ENCODE assay signal across 22 cellular contexts in genomic region chr10:101235766-101236165, GRCh38. TPM values are rescaled to one million over a fixed set of nuclear protein-coding genes. Genes with fewer than 3 reads are reported as not detected.
"Had no signal": no experiment of that assay in that cellular context is flagged by ENCODE, and none has a peak within 500 bp of the region (broad histone marks: within the 10 kb centered on the region; RNA-seq: fewer than 3 reads in every experiment).

No MANE protein-coding gene starts in this region.

- H3K9ac ChIP-seq: parathyroid adenoma had no signal

- H3K4me3 Mint-ChIP-seq: activated CD4-positive, alpha-beta T cell treated with anti-CD3 and anti-CD28 coated beads, Interleukin-2, amount 10 ng/mL, durations not matched to agents 24 days and 14 days; activated T-helper 1 cell treated with anti-CD3 and anti-CD28 coated beads, Interleukin-12 subunit alpha, Interleukin-12 subunit beta, Interleukin-2, Interleukin-4 antibody, amounts not matched to agents 30 ng/mL and 10 ng/mL and 1 ng/mL, durations not matched to agents 14 hours and 24 hours and 36 hours; dendritic cell treated with granulocyte-macrophage colony-stimulating factor and Interleukin-4, amounts not matched to agents 40 ng/mL and 50 ng/mL, for 4 days; effector memory CD8-positive, alpha-beta T cell; T-helper 2 cell treated with Interferon-gamma antibody and Interleukin-4, amounts not matched to agents 5 μg/mL and 100 μg/mL, for 36 hours had no signal

- H3K79me2 ChIP-seq: parathyroid adenoma had no signal

- H3K27ac ChIP-seq: epithelial cell of prostate, heart right ventricle, left lung, parathyroid adenoma, sigmoid colon, tibial artery had no signal

- H3K36me3 ChIP-seq: heart right ventricle, left lung, sigmoid colon, tibial artery had no signal

- H3K9me3 Mint-ChIP-seq: activated CD4-positive, alpha-beta T cell treated with anti-CD3 and anti-CD28 coated beads, Interleukin-2, amount 10 ng/mL, durations not matched to agents 24 days and 14 days; activated T-helper 1 cell treated with anti-CD3 and anti-CD28 coated beads, Interleukin-12 subunit alpha, Interleukin-12 subunit beta, Interleukin-2, Interleukin-4 antibody, amounts not matched to agents 30 ng/mL and 10 ng/mL and 1 ng/mL, durations not matched to agents 14 hours and 24 hours and 36 hours; dendritic cell treated with granulocyte-macrophage colony-stimulating factor and Interleukin-4, amounts not matched to agents 40 ng/mL and 50 ng/mL, for 4 days; effector memory CD8-positive, alpha-beta T cell; T-helper 2 cell treated with Interferon-gamma antibody and Interleukin-4, amounts not matched to agents 5 μg/mL and 100 μg/mL, for 36 hours had no signal

- DNase-seq: activated CD4-positive, alpha-beta T cell treated with anti-CD3 and anti-CD28 coated beads, Interleukin-2, amount 10 ng/mL, durations not matched to agents 24 days and 14 days; activated CD4-positive, CD25-positive, alpha-beta regulatory T cell; activated CD8-positive, alpha-beta memory T cell treated with anti-CD3 and anti-CD28 coated beads for 24 hours; effector memory CD8-positive, alpha-beta T cell; heart right ventricle; left lung; mammary epithelial cell; naive B cell; sigmoid colon; stimulated activated CD4-positive, alpha-beta T cell treated with anti-CD3 and anti-CD28 coated beads, Interleukin-1b, Interleukin-23, amount 100 ng/mL, for 48 hours; SW 1271; tibial artery had no signal

- H3K4me3 ChIP-seq: heart right ventricle, left lung, sigmoid colon, tibial artery had no signal

- H3K4me1 ChIP-seq: parathyroid adenoma had no signal

- H3K9me3 ChIP-seq: heart right ventricle, left lung, sigmoid colon had no signal

- ATAC-seq: effector memory CD8-positive, alpha-beta T cell; heart right ventricle; left lung had no signal

- H3K27ac Mint-ChIP-seq: activated CD4-positive, alpha-beta T cell treated with anti-CD3 and anti-CD28 coated beads, Interleukin-2, amount 10 ng/mL, durations not matched to agents 24 days and 14 days; activated T-helper 1 cell treated with anti-CD3 and anti-CD28 coated beads, Interleukin-12 subunit alpha, Interleukin-12 subunit beta, Interleukin-2, Interleukin-4 antibody, amounts not matched to agents 30 ng/mL and 10 ng/mL and 1 ng/mL, durations not matched to agents 14 hours and 24 hours and 36 hours; dendritic cell treated with granulocyte-macrophage colony-stimulating factor and Interleukin-4, amounts not matched to agents 40 ng/mL and 50 ng/mL, for 4 days; effector memory CD8-positive, alpha-beta T cell; T-helper 2 cell treated with Interferon-gamma antibody and Interleukin-4, amounts not matched to agents 5 μg/mL and 100 μg/mL, for 36 hours had no signal

RNA-seq across cellular contexts. Expression of gene LBX1, which starts 6.5 kb away (rescaled TPM):
- total RNA-seq: activated CD4-positive, alpha-beta T cell treated with anti-CD3 and anti-CD28 coated beads, Interleukin-2, amount 10 ng/mL, durations not matched to agents 24 days and 14 days; activated T-helper 1 cell treated with anti-CD3 and anti-CD28 coated beads, Interleukin-12 subunit alpha, Interleukin-12 subunit beta, Interleukin-2, Interleukin-4 antibody, amounts not matched to agents 30 ng/mL and 10 ng/mL and 1 ng/mL, durations not matched to agents 14 hours and 24 hours and 36 hours; astrocyte; bronchial epithelial cell; frontal cortex; heart right ventricle; mammary epithelial cell; mononuclear cell; sigmoid colon had no signal
- polyA plus RNA-seq: heart right ventricle, keratinocyte, mammary epithelial cell, sigmoid colon had no signal
